In the genomic region with DNA sequence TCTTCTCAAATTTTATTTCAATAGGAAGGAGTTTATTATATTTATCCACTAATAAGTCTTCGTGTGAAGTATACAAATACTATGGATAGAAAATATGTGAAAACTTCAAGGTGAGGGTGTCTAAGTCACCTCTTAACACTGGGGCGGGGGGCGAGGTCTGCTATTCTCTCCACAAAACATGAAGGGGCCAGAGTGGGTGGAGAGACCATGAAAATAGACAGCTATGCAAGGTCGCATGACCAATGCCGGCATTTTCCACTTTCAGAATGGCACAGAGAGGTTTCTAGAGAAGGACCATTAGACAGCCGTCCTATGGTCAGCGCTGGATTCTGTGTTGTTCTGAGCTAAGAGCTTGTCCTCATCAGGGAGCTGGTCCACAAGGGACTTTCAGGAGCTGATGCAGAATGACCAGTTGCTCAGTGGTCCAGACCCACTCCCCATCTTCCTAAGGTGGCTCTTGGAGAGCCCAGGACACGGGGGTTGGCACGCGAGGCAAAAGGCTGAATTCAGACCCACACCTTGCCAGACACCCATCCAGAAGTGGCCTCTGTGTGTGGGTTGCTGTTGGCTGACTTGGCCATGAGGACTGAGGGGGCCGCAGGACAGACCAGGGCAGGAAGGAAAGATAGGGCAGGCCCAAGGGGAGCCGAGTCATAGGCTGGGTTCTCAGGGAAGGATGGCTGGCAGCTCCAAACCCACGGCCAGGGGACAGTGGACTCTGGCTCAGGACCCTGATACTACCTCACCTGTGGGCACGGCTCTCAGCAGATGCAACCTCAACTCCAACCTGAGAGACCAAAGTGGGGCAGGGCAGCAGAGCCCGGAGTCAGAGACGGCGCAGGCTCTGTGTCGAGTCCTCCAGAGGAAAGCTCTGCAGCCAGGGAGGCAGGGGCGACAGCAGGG, we compare ENCODE assay signal across 25 cellular contexts.
DNase-seq lines count a peak whose midpoint lies in the region; ATAC-seq, FAIRE-seq and TF ChIP-seq lines count a peak whose summit lies in the region.
"Had no signal": no experiment of that assay in that cellular context is flagged by ENCODE, and none has a peak within 500 bp of the region (broad histone marks: within the 10 kb centered on the region; RNA-seq: fewer than 3 reads in every experiment).

No MANE protein-coding gene starts in this region.

- SMC1A ChIA-PET in GM12878 (lab: Charles Lee; ENCODE audit: uncharacterized antibody, unreplicated experiment): interaction anchor here (1.0 kb wide), 1 partner anchor 23 kb away, joined by 4 read pairs; no protein-coding TSS in a partner anchor

- H3K4me3 ChIP-seq in BLaER1 (no peak overlapping the region), GM12878 (no peak overlapping the region), left lung (no peak overlapping the region), rectal smooth muscle tissue (ENCODE audit: low read length) (no peak overlapping the region)
- H3K4me3 ChIP-seq: body of pancreas, ovary, thoracic aorta had no signal

- WGBS in GM12878 (ENCODE audit: insufficient coverage, insufficient replicate concordance, low lambda C conversion rate, missing lambda C conversion rate): 97% methylated on average over 19 of the region's 19 CpGs

- DNase-seq in GM12878 (ENCODE audit: low read depth, low spot score) (no peak), left lung (peak; percentile 22 to 65), A172 (ENCODE audit: low spot score) (no peak), NCI-H2227 (lab: John Stamatoyannopoulos, UW; ENCODE audit: unreplicated experiment) (no peak)
- no peak for DNase-seq in activated naive CD4-positive, alpha-beta T cell treated with anti-CD3 and anti-CD28 coated beads, Interleukin-2, amount 50 U/mL, for 72 hours (ENCODE audit: low spot score in 2 of 2)
- DNase-seq: activated B cell treated with CpG ODN at 0.5 μM for 24 hours; activated CD4-positive, alpha-beta T cell treated with anti-CD3 and anti-CD28 coated beads, Interleukin-2, amount 50 U/mL, for 1 hour; activated T-cell treated with anti-CD3 and anti-CD28 coated beads, Interleukin-2, amount 50 U/mL, for 4 hours; body of pancreas; CD8-positive, alpha-beta T cell; cerebellar nuclear complex; GOT3; MV-4-11; natural killer cell; NCI-H146; NCI-H446; SK-N-SH; stimulated activated CD4-positive, alpha-beta T cell treated with anti-CD3 and anti-CD28 coated beads, Interleukin-2, amount 100 ng/mL, for 24 hours had no signal

- no peaks in the 10 kb centered on the region for H3K9me3 Mint-ChIP-seq in activated naive CD4-positive, alpha-beta T cell treated with anti-CD3 and anti-CD28 coated beads, Interleukin-2, amount 50 U/mL, for 72 hours
- H3K9me3 Mint-ChIP-seq: activated B cell treated with CpG ODN at 0.5 μM for 24 hours; activated T-cell treated with anti-CD3 and anti-CD28 coated beads, Interleukin-2, amount 50 U/mL, for 4 hours; CD8-positive, alpha-beta T cell; natural killer cell; stimulated activated naive CD8-positive, alpha-beta T cell treated with anti-CD3 and anti-CD28 coated beads, Interleukin-15, Interleukin-2, amounts not matched to agents 100 ng/mL and 50 ng/mL, for 24 hours had no signal

- H3K36me3 ChIP-seq in BLaER1 (peaks cover 43% of the 10 kb centered on the region), GM12878 (ENCODE audit: control insufficient read depth in 2 of 2, insufficient read depth in 2 of 2, low read length in 1 of 2) (peaks cover 0 to 3% of the 10 kb centered on the region in 2 experiments; a peak in 3 of 4 replicates), left lung (peaks cover 0 to 32% of the 10 kb centered on the region in 2 donors), rectal smooth muscle tissue (ENCODE audit: control insufficient read depth, insufficient read depth, low read length) (no peaks in the 10 kb centered on the region)
- H3K36me3 ChIP-seq: ovary, thoracic aorta had no signal

- CTCF ChIA-PET in GM12878 (lab: Yijun Ruan, JAX): interaction anchor here (2.1 kb wide), 1 partner anchor 37 kb away, joined by 8 read pairs; no protein-coding TSS in a partner anchor

- 0 out of 2 replicates have a peak overlapping the region, but pooled peaks have one; percentile 29 for H3K27ac ChIP-seq in BLaER1
- H3K27ac ChIP-seq in GM12878 (ENCODE audit: control insufficient read depth, insufficient read depth): no peak overlapping the region
- no peak overlapping the region for H3K27ac ChIP-seq in left lung
- H3K27ac ChIP-seq in rectal smooth muscle tissue (ENCODE audit: low read depth, low read length): peak overlapping the region; percentile 83
- H3K27ac ChIP-seq: body of pancreas had no signal

- intact Hi-C loops in GM12878 (cut with micrococcal nuclease; ENCODE audit: unreplicated experiment) (no loop called here), left lung (cut with DNase I) (no loop called here)

- no TSS peak for BruUV-seq in GM12878 (replicated peaks; lab: Mats Ljungman, UMichigan)

- RAD21 ChIA-PET in GM12878 (lab: Charles Lee; ENCODE audit: unreplicated experiment): no interaction called here

- H3K9ac ChIP-seq in BLaER1 (no peak overlapping the region), GM12878 (ENCODE audit: control insufficient read depth, insufficient read depth, low read length) (no peak overlapping the region), rectal smooth muscle tissue (ENCODE audit: low read length) (no peak overlapping the region)
- H3K9ac ChIP-seq: SK-N-SH had no signal

- no peak for TF ChIP-seq EP300 in GM12878 (IDR thresholded peaks at IDR 0.05; ENCODE audit: borderline replicate concordance in 1 of 2, control insufficient read depth in 1 of 2, low read depth in 2 of 2, low read length in 2 of 2)

- H3K9me3 ChIP-seq in BLaER1 (no peaks in the 10 kb centered on the region), GM12878 (replicated peaks; ENCODE audit: control insufficient read depth, insufficient read depth, low read length) (no peaks in the 10 kb centered on the region), left lung (no peaks in the 10 kb centered on the region)
- H3K9me3 ChIP-seq: body of pancreas, ovary, SK-N-SH, thoracic aorta had no signal

- POLR2A ChIA-PET in GM12878 (lab: Charles Lee): no interaction called here

- H4K20me1 ChIP-seq in BLaER1 (no peaks in the 10 kb centered on the region), GM12878 (ENCODE audit: control insufficient read depth, insufficient read depth) (no peaks in the 10 kb centered on the region; the same call in 1 of the 2 replicates)

- H3K27ac Mint-ChIP-seq in activated naive CD4-positive, alpha-beta T cell treated with anti-CD3 and anti-CD28 coated beads, Interleukin-2, amount 50 U/mL, for 72 hours: peak overlapping the region in 1 of 2 donors; percentile 63
- H3K27ac Mint-ChIP-seq: activated B cell treated with CpG ODN at 0.5 μM for 24 hours; B cell; CD8-positive, alpha-beta T cell; natural killer cell; stimulated activated naive CD8-positive, alpha-beta T cell treated with anti-CD3 and anti-CD28 coated beads, Interleukin-15, Interleukin-2, amounts not matched to agents 100 ng/mL and 50 ng/mL, for 24 hours had no signal

- no peaks in the 10 kb centered on the region for H3K36me3 Mint-ChIP-seq in activated naive CD4-positive, alpha-beta T cell treated with anti-CD3 and anti-CD28 coated beads, Interleukin-2, amount 50 U/mL, for 72 hours
- H3K36me3 Mint-ChIP-seq: natural killer cell had no signal

- TF ChIP-seq CTCF in GM12878 (IDR thresholded peaks at IDR 0.05 in 2 of 3, conservative IDR thresholded peaks at IDR 0.05 in 1 of 3; ENCODE audit: control insufficient read depth in 2 of 3, extremely low read depth in 1 of 3, insufficient read depth in 1 of 3, low read depth in 3 of 3, low read length in 3 of 3): no peak
- no peak for TF ChIP-seq CTCF in left lung (IDR thresholded peaks at IDR 0.05)

- FAIRE-seq in GM12878 (lab: Jason Lieb, UNC): no peak

- H3K79me2 ChIP-seq in GM12878 (ENCODE audit: control insufficient read depth, insufficient read depth, low read length): no peaks in the 10 kb centered on the region

- TF ChIP-seq RAD21 in GM12878 (IDR thresholded peaks at IDR 0.05; ENCODE audit: insufficient read depth, low read depth, low read length): no peak

- no peaks in the 10 kb centered on the region for H3K27me3 ChIP-seq in BLaER1
- H3K27me3 ChIP-seq in GM12878 (replicated peaks in 1 of 2; ENCODE audit: control insufficient read depth in 2 of 2, insufficient read depth in 2 of 2, low read length in 1 of 2): no peaks in the 10 kb centered on the region
- H3K27me3 ChIP-seq in left lung: no peaks in the 10 kb centered on the region
- H3K27me3 ChIP-seq in rectal smooth muscle tissue (ENCODE audit: control insufficient read depth, insufficient read depth, low read length): no peaks in the 10 kb centered on the region
- H3K27me3 ChIP-seq: body of pancreas, ovary had no signal

- TF ChIP-seq POLR2A in GM12878 (IDR thresholded peaks at IDR 0.05; ENCODE audit: low read depth, low read length): peak; percentile 20; the same call in 1 of the 2 replicates

- peaks cover 72% of the 10 kb centered on the region for H3K4me1 ChIP-seq in BLaER1
- no peaks in the 10 kb centered on the region for H3K4me1 ChIP-seq in GM12878 (ENCODE audit: control insufficient read depth, insufficient read depth, low read length)
- H3K4me1 ChIP-seq in left lung: peaks cover 0 to 10% of the 10 kb centered on the region in 2 donors
- peaks cover 48% of the 10 kb centered on the region for H3K4me1 ChIP-seq in rectal smooth muscle tissue (ENCODE audit: control insufficient read depth, insufficient read depth, low read length)
- H3K4me1 ChIP-seq: body of pancreas had no signal

- ATAC-seq in GM12878 (no peak), left lung (no peak), GM19035 (IDR thresholded peaks at IDR 0.05; ENCODE audit: unreplicated experiment) (no peak)
- ATAC-seq in activated naive CD4-positive, alpha-beta T cell treated with anti-CD3 and anti-CD28 coated beads, Interleukin-2, amount 50 U/mL, for 72 hours: no peak
- ATAC-seq: activated T-cell treated with anti-CD3 and anti-CD28 coated beads, Interleukin-2, amount 50 U/mL, for 4 hours; body of pancreas; CD8-positive, alpha-beta T cell; natural killer cell had no signal

- no peak overlapping the region for H3K4me2 ChIP-seq in BLaER1
- no peak overlapping the region for H3K4me2 ChIP-seq in GM12878 (ENCODE audit: control insufficient read depth, insufficient read depth)
- H3K4me2 ChIP-seq: SK-N-SH had no signal

- H2AFZ ChIP-seq in GM12878 (ENCODE audit: control insufficient read depth, low read depth, low read length): no peak overlapping the region

- in situ Hi-C loops in GM12878 (cut with MboI): no loop called here

TF ChIP-seq in GM12878, 131 proteins besides CTCF, POLR2A, EP300 and RAD21:
- TF ChIP-seq RBBP5 (conservative IDR thresholded peaks at IDR 0.05): no peak
- no peak for TF ChIP-seq KAT2A (conservative IDR thresholded peaks at IDR 0.05; ENCODE audit: control insufficient read depth, low read depth, low read length)
- no peak for TF ChIP-seq BHLHE40 (IDR thresholded peaks at IDR 0.05; ENCODE audit: borderline replicate concordance in 1 of 2, low read depth in 2 of 2, low read length in 1 of 2)
- no peak for TF ChIP-seq ATF7 (IDR thresholded peaks at IDR 0.05; ENCODE audit: low read depth)
- no peak for TF ChIP-seq FOXK2 (IDR thresholded peaks at IDR 0.05)
- no peak for TF ChIP-seq HDAC6 (IDR thresholded peaks at IDR 0.05; ENCODE audit: unreplicated experiment)
- TF ChIP-seq LARP7 (IDR thresholded peaks at IDR 0.05): no peak
- no peak for TF ChIP-seq CHD4 (IDR thresholded peaks at IDR 0.05)

Comparison
In these comparisons a context has a peak if more than half of its experiments do, and no peak if none do; other contexts are left out.
1. H3K27ac ChIP-seq: peak in BLaER1 (single experiment) and rectal smooth muscle tissue (single experiment); none in GM12878 (single experiment) and left lung (0 of 2).
2. DNase-seq: peak in left lung (2 of 2); none in GM12878 (single experiment), A172 (single experiment), activated naive CD4-positive, alpha-beta T cell treated with anti-CD3 and anti-CD28 coated beads, Interleukin-2, amount 50 U/mL, for 72 hours (0 of 2) and NCI-H2227 (single experiment).